16 cellular contexts compared by ENCODE assay signal in the genomic region with DNA sequence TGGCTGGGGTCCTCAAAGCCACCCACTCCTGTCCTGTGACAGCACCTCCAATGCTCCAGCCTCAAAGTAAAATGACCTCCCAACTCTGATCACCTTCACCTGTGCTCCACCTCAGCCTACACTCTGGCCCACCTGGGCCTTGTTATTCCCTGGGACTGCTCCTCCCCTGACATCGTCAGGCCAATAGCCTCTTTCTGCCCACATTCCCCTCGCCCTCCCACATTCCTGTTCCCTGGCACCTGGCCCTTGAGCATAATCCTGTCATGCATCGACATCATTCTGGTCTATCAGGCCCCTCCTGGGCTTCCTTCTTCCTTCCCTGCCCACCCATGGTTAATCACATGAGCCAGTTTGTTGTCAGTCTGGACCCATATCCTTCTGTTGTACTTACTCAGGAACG. TPM values are rescaled to one million over a fixed set of nuclear protein-coding genes. Genes with fewer than 3 reads are reported as not detected.
DNase-seq lines count a peak whose midpoint lies in the region; ATAC-seq and TF ChIP-seq lines count a peak whose summit lies in the region.
"Had no signal": no experiment of that assay in that cellular context is flagged by ENCODE, and none has a peak within 500 bp of the region (broad histone marks: within the 10 kb centered on the region; RNA-seq: fewer than 3 reads in every experiment).

No MANE protein-coding gene starts in this region.

- H4K20me1 ChIP-seq in DOHH2 (ENCODE audit: control insufficient read depth, insufficient read depth, low read depth, low read length), result no peaks in the 10 kb centered on the region
- no peaks in the 10 kb centered on the region for H4K20me1 ChIP-seq in mammary epithelial cell (ENCODE audit: insufficient read depth, low read length)

- H3K27ac Mint-ChIP-seq in glutamatergic neuron (ENCODE audit: unreplicated experiment), result no peak overlapping the region
- H3K27ac Mint-ChIP-seq in stimulated activated naive CD8-positive, alpha-beta T cell treated with anti-CD3 and anti-CD28 coated beads, Interleukin-15, amount 100 ng/mL, for 72 hours, result no peak overlapping the region
- H3K27ac Mint-ChIP-seq: CD14-positive monocyte, immature natural killer cell, neural progenitor cell had no signal

- H3F3A ChIP-seq in DOHH2 (ENCODE audit: control insufficient read depth, insufficient read depth), result peaks cover 17% of the 10 kb centered on the region

- TF ChIP-seq POLR2A in prostate gland (IDR thresholded peaks at IDR 0.05) (peak; percentile 22), erythroblast (IDR thresholded peaks at IDR 0.05; ENCODE audit: low read length) (no peak)

- ATAC-seq in stimulated activated naive CD8-positive, alpha-beta T cell treated with anti-CD3 and anti-CD28 coated beads, Interleukin-15, amount 100 ng/mL, for 72 hours, result no peak
- ATAC-seq in HG03520 (IDR thresholded peaks at IDR 0.05; ENCODE audit: unreplicated experiment), result no peak

- H3K9me3 ChIP-seq in DOHH2 (ENCODE audit: control insufficient read depth, insufficient read depth, low read length) (no peaks in the 10 kb centered on the region), MG63 (no peaks in the 10 kb centered on the region), mammary epithelial cell (replicated peaks; ENCODE audit: insufficient read depth, low read length) (no peaks in the 10 kb centered on the region), prostate gland (no peaks in the 10 kb centered on the region)
- H3K9me3 ChIP-seq: HAP-1 had no signal

- H3K27ac ChIP-seq in DOHH2 (ENCODE audit: low read depth, low read length), result peak overlapping the region; percentile 86
- H3K27ac ChIP-seq in mammary epithelial cell (ENCODE audit: insufficient read depth, low read depth, low read length), result peak overlapping the region; percentile 100
- no peak overlapping the region for H3K27ac ChIP-seq in prostate gland
- H3K27ac ChIP-seq: neural progenitor cell, VCaP had no signal

- H3K27me3 Mint-ChIP-seq in glutamatergic neuron (ENCODE audit: unreplicated experiment), result peaks cover 2% of the 10 kb centered on the region
- no peaks in the 10 kb centered on the region for H3K27me3 Mint-ChIP-seq in stimulated activated naive CD8-positive, alpha-beta T cell treated with anti-CD3 and anti-CD28 coated beads, Interleukin-15, amount 100 ng/mL, for 72 hours

- no peaks in the 10 kb centered on the region for H3K9me2 ChIP-seq in DOHH2 (replicated peaks; ENCODE audit: control insufficient read depth, low read length)

- H3K36me3 ChIP-seq in DOHH2 (ENCODE audit: control insufficient read depth, low read length) (no peaks in the 10 kb centered on the region), MG63 (no peaks in the 10 kb centered on the region), mammary epithelial cell (ENCODE audit: insufficient read depth, low read length) (no peaks in the 10 kb centered on the region), prostate gland (no peaks in the 10 kb centered on the region)
- H3K36me3 ChIP-seq: HAP-1, neural progenitor cell had no signal

- intact Hi-C loops in mammary epithelial cell (cut with micrococcal nuclease), result no loop called here
- intact Hi-C loops in prostate gland (cut with DNase I), result no loop called here

- no TSS peak for BruUV-seq in mammary epithelial cell (replicated peaks; lab: Mats Ljungman, UMichigan)

- dilution Hi-C loops in mammary epithelial cell (cut with HindIII; ENCODE audit: low sequenced_read_pairs), result no loop called here

- H2AFZ ChIP-seq in mammary epithelial cell (ENCODE audit: low read depth, low read length), result no peak overlapping the region
- H2AFZ ChIP-seq: neural progenitor cell had no signal

- 14% methylated on average over 3 of the region's 4 CpGs for WGBS in mammary epithelial cell (ENCODE audit: low coverage, missing lambda C conversion rate)
- WGBS in prostate gland, result 30% methylated on average over 4 of the region's 4 CpGs

- peak overlapping the region; percentile 96 for H3K9ac ChIP-seq in mammary epithelial cell (ENCODE audit: insufficient read depth, low read length)
- H3K9ac ChIP-seq: neural progenitor cell had no signal

- peak overlapping the region; percentile 76 for H3K4me2 ChIP-seq in DOHH2 (ENCODE audit: low read length)
- H3K4me2 ChIP-seq in mammary epithelial cell (ENCODE audit: insufficient read depth, low read depth, low read length), result peak overlapping the region; percentile 77
- H3K4me2 ChIP-seq: neural progenitor cell had no signal

- in situ Hi-C loops in mammary epithelial cell (cut with MboI; ENCODE audit: low sequenced_read_pairs in 2 of 2), result no loop called here

- H3K4me1 ChIP-seq in DOHH2 (ENCODE audit: control insufficient read depth, low read length) (peaks cover 84% of the 10 kb centered on the region), mammary epithelial cell (ENCODE audit: insufficient read depth, low read length) (peaks cover 67% of the 10 kb centered on the region), prostate gland (replicated peaks) (no peaks in the 10 kb centered on the region)

- no peak for TF ChIP-seq CTCF in DOHH2 (IDR thresholded peaks at IDR 0.05; ENCODE audit: low read depth, low read length, poor library complexity, severe bottlenecking)
- TF ChIP-seq CTCF in mammary epithelial cell (conservative IDR thresholded peaks at IDR 0.05 in 1 of 2, IDR thresholded peaks at IDR 0.05 in 1 of 2; ENCODE audit: extremely low read depth in 1 of 2, insufficient read depth in 1 of 2, low read depth in 1 of 2, low read length in 2 of 2), result no peak
- TF ChIP-seq CTCF in prostate gland (IDR thresholded peaks at IDR 0.05), result no peak
- TF ChIP-seq CTCF in glutamatergic neuron (IDR thresholded peaks at IDR 0.05; ENCODE audit: partially characterized antibody, unreplicated experiment), result no peak

- H3K36me3 Mint-ChIP-seq in glutamatergic neuron (ENCODE audit: unreplicated experiment), result no peaks in the 10 kb centered on the region
- H3K36me3 Mint-ChIP-seq: CD14-positive monocyte, immature natural killer cell, neural progenitor cell had no signal

- peaks cover 13% of the 10 kb centered on the region for H3K4me1 Mint-ChIP-seq in glutamatergic neuron (ENCODE audit: low read depth, unreplicated experiment)
- peaks cover 14% of the 10 kb centered on the region for H3K4me1 Mint-ChIP-seq in stimulated activated naive CD8-positive, alpha-beta T cell treated with anti-CD3 and anti-CD28 coated beads, Interleukin-15, amount 100 ng/mL, for 72 hours

- DNase-seq in MG63 (peak; percentile 65), mammary epithelial cell (peak; percentile 82), prostate gland (ENCODE audit: low spot score) (no peak), erythroblast (lab: John Stamatoyannopoulos, UW) (no peak), glutamatergic neuron (no peak)
- DNase-seq in stimulated activated naive CD8-positive, alpha-beta T cell treated with anti-CD3 and anti-CD28 coated beads, Interleukin-15, amount 100 ng/mL, for 72 hours, result no peak
- DNase-seq: immature natural killer cell, midbrain, NCI-H1105, substantia nigra had no signal

- CTCF ChIA-PET in mammary epithelial cell (lab: Charles Lee; ENCODE audit: low non-redundant PET), result no interaction called here

- no peaks in the 10 kb centered on the region for H3K9me3 Mint-ChIP-seq in glutamatergic neuron (ENCODE audit: unreplicated experiment)
- H3K9me3 Mint-ChIP-seq in stimulated activated naive CD8-positive, alpha-beta T cell treated with anti-CD3 and anti-CD28 coated beads, Interleukin-15, amount 100 ng/mL, for 72 hours, result no peaks in the 10 kb centered on the region
- H3K9me3 Mint-ChIP-seq: CD14-positive monocyte, immature natural killer cell, neural progenitor cell had no signal

- H3K79me2 ChIP-seq in DOHH2 (ENCODE audit: control insufficient read depth, low read length) (no peaks in the 10 kb centered on the region), mammary epithelial cell (ENCODE audit: insufficient read depth, low read length) (peaks cover 2% of the 10 kb centered on the region)

- no peaks in the 10 kb centered on the region for H3K27me3 ChIP-seq in DOHH2 (ENCODE audit: control insufficient read depth, low read length)
- no peaks in the 10 kb centered on the region for H3K27me3 ChIP-seq in MG63
- no peaks in the 10 kb centered on the region for H3K27me3 ChIP-seq in mammary epithelial cell (ENCODE audit: insufficient read depth, low read length)
- H3K27me3 ChIP-seq in prostate gland (replicated peaks; ENCODE audit: insufficient read depth), result no peaks in the 10 kb centered on the region
- H3K27me3 ChIP-seq: neural progenitor cell had no signal

- no peak overlapping the region for H3K4me3 Mint-ChIP-seq in glutamatergic neuron (ENCODE audit: unreplicated experiment)
- no peak overlapping the region for H3K4me3 Mint-ChIP-seq in stimulated activated naive CD8-positive, alpha-beta T cell treated with anti-CD3 and anti-CD28 coated beads, Interleukin-15, amount 100 ng/mL, for 72 hours
- H3K4me3 Mint-ChIP-seq: CD14-positive monocyte, immature natural killer cell, neural progenitor cell had no signal

- H3K4me3 ChIP-seq in DOHH2 (ENCODE audit: low read length) (peak overlapping the region; percentile 51), MG63 (no peak overlapping the region), mammary epithelial cell (replicated peaks in 1 of 3; ENCODE audit: insufficient read depth in 1 of 3, low read depth in 2 of 3, low read length in 3 of 3) (no peak overlapping the region), prostate gland (no peak overlapping the region)
- H3K4me3 ChIP-seq: HAP-1, neural progenitor cell had no signal

RNA-seq across cellular contexts. Expression of a gene that starts 13.2 kb away (rescaled TPM):
- 21.2 and 26.0 TPM in 2 replicates for total RNA-seq in MG63 (2014; rRNA removed; shearing (Covaris generic); ENCODE audit: low replicate concordance)
- 100 to 1,000 TPM in 1 of 2 donors, 10 to 100 TPM in 1; 93.0 to 171 TPM for total RNA-seq in mammary epithelial cell
- 123 TPM for polyA plus RNA-seq in mammary epithelial cell
- polyA minus RNA-seq in mammary epithelial cell, result 185 TPM
- 10 to 100 TPM; 22.9 to 52.8 TPM for total RNA-seq in prostate gland
- 12.8 TPM for total RNA-seq in glutamatergic neuron (ENCODE audit: unreplicated experiment)

Comparison
In these comparisons a context has a peak if more than half of its experiments do, and no peak if none do; other contexts are left out.
1. H3K27ac ChIP-seq: peak in DOHH2 (single experiment) and mammary epithelial cell (single experiment); none in prostate gland (0 of 2).
2. DNase-seq: peak in MG63 (single experiment) and mammary epithelial cell (single experiment); none in prostate gland (single experiment), erythroblast (0 of 2), glutamatergic neuron (single experiment) and stimulated activated naive CD8-positive, alpha-beta T cell treated with anti-CD3 and anti-CD28 coated beads, Interleukin-15, amount 100 ng/mL, for 72 hours (0 of 2).